Comparison of ENCODE assay signal across 11 cellular contexts in the genomic region with DNA sequence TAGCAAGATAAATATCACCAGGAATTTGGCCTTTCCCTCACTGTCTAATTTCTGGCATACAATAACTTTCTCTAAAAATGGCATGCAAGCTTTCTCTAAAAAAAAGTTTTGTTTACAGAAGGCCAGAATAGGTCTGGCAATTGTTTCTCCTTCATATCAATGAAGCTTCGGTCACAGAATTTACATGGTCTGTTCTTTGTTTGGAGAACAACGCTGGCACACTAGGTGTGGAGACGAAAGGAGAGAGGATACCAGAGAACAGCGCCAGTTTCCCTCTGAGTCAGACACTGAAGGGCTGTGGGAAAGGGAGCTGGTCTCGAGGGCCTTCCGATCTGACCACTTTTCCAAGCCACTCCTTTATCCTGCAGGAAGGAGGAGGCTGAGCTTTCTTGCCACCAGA.
A peak's percentile ranks its signal among the peaks of the same experiment; 100 is the strongest.
DNase-seq lines count a peak whose midpoint lies in the region; ATAC-seq, FAIRE-seq and TF ChIP-seq lines count a peak whose summit lies in the region.
"Had no signal": no experiment of that assay in that cellular context is flagged by ENCODE, and none has a peak within 500 bp of the region (broad histone marks: within the 10 kb centered on the region; RNA-seq: fewer than 3 reads in every experiment).

No MANE protein-coding gene starts in this region.

- no peaks in the 10 kb centered on the region for H3K36me3 ChIP-seq in H1 (ENCODE audit: control insufficient read depth in 2 of 4, insufficient read depth in 4 of 4, low read length in 3 of 4)
- no peaks in the 10 kb centered on the region for H3K36me3 ChIP-seq in mesodermal cell (ENCODE audit: control insufficient read depth, insufficient read depth, low read length)
- no peaks in the 10 kb centered on the region for H3K36me3 ChIP-seq in aorta (ENCODE audit: control insufficient read depth in 1 of 2, insufficient read depth in 2 of 2, low read length in 1 of 2)

- CTCF ChIA-PET in H1 (lab: Charles Lee; ENCODE audit: partially characterized antibody): interaction anchor here (0.7 to 0.9 kb wide), 2 partner anchors 30 to 384 kb away, joined by 3 read pairs; no protein-coding TSS in a partner anchor

- TF ChIP-seq POLR2A in H1 (IDR thresholded peaks at IDR 0.05; ENCODE audit: control extremely low read depth in 1 of 2, low read depth in 2 of 2, low read length in 2 of 2): no peak

- no peak overlapping the region for H3K4me3 ChIP-seq in H1 (ENCODE audit: extremely low read depth in 1 of 4, insufficient read depth in 2 of 4, low read depth in 3 of 4, low read length in 4 of 4)
- no peak overlapping the region for H3K4me3 ChIP-seq in mesodermal cell (ENCODE audit: extremely low read depth, insufficient read depth, low read length, poor library complexity, severe bottlenecking)
- H3K4me3 ChIP-seq in aorta (ENCODE audit: low read length in 2 of 2): no peak overlapping the region
- no peak overlapping the region for H3K4me3 ChIP-seq in coronary artery

- H2BK5ac ChIP-seq in H1 (ENCODE audit: low read depth, low read length): no peak overlapping the region

- no peak for TF ChIP-seq RAD21 in H1 (IDR thresholded peaks at IDR 0.05 in 1 of 2, conservative IDR thresholded peaks at IDR 0.05 in 1 of 2; ENCODE audit: low read depth in 2 of 2, low read length in 2 of 2)

- H3K9me3 ChIP-seq in H1 (ENCODE audit: insufficient read depth in 2 of 2, low read depth in 1 of 2, low read length in 1 of 2) (peaks cover 0 to 3% of the 10 kb centered on the region in 2 experiments; a peak in 2 of 4 replicates), mesodermal cell (ENCODE audit: control insufficient read depth, low read length) (peaks cover 9% of the 10 kb centered on the region), aorta (ENCODE audit: control insufficient read depth, low read length) (no peaks in the 10 kb centered on the region)

- POLR2A ChIA-PET in H1 (lab: Charles Lee; ENCODE audit: partially characterized antibody): no interaction called here

- no peak overlapping the region for H3K18ac ChIP-seq in H1 (ENCODE audit: extremely low read depth, low read length)

- intact Hi-C loops in Right ventricle myocardium inferior (cut with DNase I) (loop anchor here (5.0 kb wide), 2 partner anchors 45 to 60 kb away; a partner anchor contains a TSS), cardiac septum (cut with DNase I) (loop anchor here (5.0 kb wide), 2 partner anchors 35 to 60 kb away; a partner anchor contains a TSS), aorta (cut with DNase I) (no loop called here)

- no peak overlapping the region for H4K91ac ChIP-seq in H1 (replicated peaks; ENCODE audit: insufficient read length, low read length)

- no peak overlapping the region for H2BK15ac ChIP-seq in H1 (ENCODE audit: low read length)

- H3K4me2 ChIP-seq in H1 (ENCODE audit: insufficient read depth in 1 of 2, low read depth in 2 of 2, low read length in 2 of 2): no peak overlapping the region

- H3K27me3 ChIP-seq in H1 (replicated peaks in 1 of 4; ENCODE audit: control insufficient read depth in 3 of 4, extremely low read depth in 1 of 4, insufficient read depth in 3 of 4, low read length in 3 of 4): no peaks in the 10 kb centered on the region
- no peaks in the 10 kb centered on the region for H3K27me3 ChIP-seq in aorta (ENCODE audit: control insufficient read depth in 1 of 2, insufficient read depth in 2 of 2, low read length in 1 of 2)

- DNase-seq in Right ventricle myocardium inferior (ENCODE audit: missing footprints): no peak
- DNase-seq in cardiac septum (ENCODE audit: low spot score): no peak
- no peak for DNase-seq in H1 (ENCODE audit: low read depth in 1 of 2, low spot score in 2 of 2)
- peak in 1 of 2 donors; percentile 52 for DNase-seq in aorta
- no peak for DNase-seq in NCI-H1417 treated with DMSO at 0.1 percent for 48 hours (lab: John Stamatoyannopoulos, UW)
- DNase-seq in CD1c-positive myeloid dendritic cell (ENCODE audit: extremely low spot score): no peak
- no peak for DNase-seq in coronary artery (ENCODE audit: low spot score)
- DNase-seq: AML-193 had no signal

- H3K27ac ChIP-seq in H1 (ENCODE audit: low read depth, low read length) (no peak overlapping the region), mesodermal cell (ENCODE audit: low read depth, low read length, severe bottlenecking) (peak overlapping the region; percentile 84), aorta (ENCODE audit: low read depth in 1 of 2, low read length in 2 of 2) (no peak overlapping the region), coronary artery (no peak overlapping the region)
- H3K27ac ChIP-seq: HL-60 had no signal

- H3K9ac ChIP-seq in H1 (replicated peaks in 1 of 4; ENCODE audit: extremely low read depth in 1 of 4, low read depth in 3 of 4, low read length in 3 of 4): no peak overlapping the region

- H4K20me1 ChIP-seq in H1 (replicated peaks in 1 of 2; ENCODE audit: control insufficient read depth in 1 of 2, insufficient read depth in 2 of 2, low read length in 2 of 2): no peaks in the 10 kb centered on the region

- no peak for TF ChIP-seq CTCF in H1 (IDR thresholded peaks at IDR 0.05; ENCODE audit: control extremely low read depth in 1 of 3, insufficient read depth in 1 of 3, low read depth in 1 of 3, low read length in 3 of 3)
- TF ChIP-seq CTCF in coronary artery (IDR thresholded peaks at IDR 0.05): no peak

- H4K8ac ChIP-seq in H1 (ENCODE audit: extremely low read depth, insufficient read depth, low read length): no peak overlapping the region

- no peak overlapping the region for H3K4ac ChIP-seq in H1 (replicated peaks; ENCODE audit: insufficient read length, low read depth, low read length)

- no peak overlapping the region for H2BK12ac ChIP-seq in H1 (ENCODE audit: low read depth, low read length)

- no peaks in the 10 kb centered on the region for H3K79me2 ChIP-seq in H1 (ENCODE audit: control insufficient read depth in 1 of 2, insufficient read depth in 2 of 2, low read length in 2 of 2)

- H3K4me1 ChIP-seq in H1 (replicated peaks in 1 of 4; ENCODE audit: control insufficient read depth in 3 of 4, insufficient read depth in 4 of 4, low read length in 3 of 4) (no peaks in the 10 kb centered on the region), mesodermal cell (ENCODE audit: control insufficient read depth, insufficient read depth, low read length, poor library complexity, severe bottlenecking) (peaks cover 29% of the 10 kb centered on the region), aorta (ENCODE audit: control insufficient read depth in 1 of 2, insufficient read depth in 2 of 2, low read length in 2 of 2) (peaks cover 0 to 2% of the 10 kb centered on the region in 2 donors)

- H3K79me1 ChIP-seq in H1 (ENCODE audit: low read depth, low read length): no peaks in the 10 kb centered on the region

- no peak for TF ChIP-seq EP300 in H1 (IDR thresholded peaks at IDR 0.05; ENCODE audit: borderline replicate concordance in 1 of 2, low read depth in 2 of 2, low read length in 2 of 2)

- H4K5ac ChIP-seq in H1 (ENCODE audit: insufficient read length, low read depth, low read length): no peak overlapping the region

- 64% methylated on average over 6 of the region's 6 CpGs; no CpG with 5 or more reads in 1 of the 2 experiments for WGBS in H1 (ENCODE audit: extremely low coverage in 1 of 2, insufficient coverage in 1 of 2, insufficient read length in 1 of 2, insufficient replicate concordance in 2 of 2, low coverage in 1 of 2, low lambda C conversion rate in 2 of 2, missing lambda C conversion rate in 1 of 2), 2 experiments
- 57 to 70% methylated on average over 2 to 6 of the region's 6 CpGs for WGBS in mesodermal cell (ENCODE audit: insufficient coverage in 2 of 2), 2 experiments
- 1 to 7% methylated on average over 6 of the region's 6 CpGs for WGBS in aorta, 2 donors

- ATAC-seq in Right ventricle myocardium inferior: peak; percentile 50
- peak; percentile 81 for ATAC-seq in aorta (ENCODE audit: low FRiP score)
- ATAC-seq: activated naive CD4-positive, alpha-beta T cell treated with anti-CD3 and anti-CD28 coated beads, Interleukin-2, amount 50 U/mL, for 72 hours had no signal

- no peak overlapping the region for H3K14ac ChIP-seq in H1 (ENCODE audit: insufficient read length)

- no peak overlapping the region for H2AK5ac ChIP-seq in H1 (ENCODE audit: low read depth, low read length)

- H3K23ac ChIP-seq in H1 (ENCODE audit: insufficient read length): no peak overlapping the region

- no peak overlapping the region for H3K56ac ChIP-seq in H1 (replicated peaks; ENCODE audit: insufficient read length, low read depth, low read length)

- no peak for FAIRE-seq in H1 (lab: Jason Lieb, UNC)

- H3K23me2 ChIP-seq in H1 (ENCODE audit: low read depth, low read length): no peaks in the 10 kb centered on the region

- H2BK20ac ChIP-seq in H1 (ENCODE audit: low read length): no peak overlapping the region

- H2AFZ ChIP-seq in H1 (ENCODE audit: low read length): peak overlapping the region; percentile 82; the same call in 1 of the 2 replicates

- no peak overlapping the region for H2BK120ac ChIP-seq in H1 (replicated peaks; ENCODE audit: low read depth, low read length)

TF ChIP-seq in H1, 55 proteins besides CTCF, POLR2A, EP300 and RAD21:
- TF ChIP-seq RNF2 (IDR thresholded peaks at IDR 0.05; ENCODE audit: borderline replicate concordance, low read depth, low read length, missing control alignments, poor library complexity, severe bottlenecking) (no peak), BRCA1 (IDR thresholded peaks at IDR 0.05; ENCODE audit: low read depth, low read length) (no peak), RFX5 (IDR thresholded peaks at IDR 0.05; ENCODE audit: borderline replicate concordance, low read depth, low read length) (no peak), JUND (IDR thresholded peaks at IDR 0.05; ENCODE audit: low read length) (no peak), SRF (IDR thresholded peaks at IDR 0.05; ENCODE audit: low read depth, low read length) (no peak), SP1 (IDR thresholded peaks at IDR 0.05; ENCODE audit: low read depth, low read length) (no peak), NANOG (IDR thresholded peaks at IDR 0.05; ENCODE audit: insufficient read depth, low read depth, low read length, poor library complexity, severe bottlenecking) (no peak)

Comparison
In these comparisons a context has a peak if more than half of its experiments do, and no peak if none do; other contexts are left out.
1. intact Hi-C loops: an anchor here in Right ventricle myocardium inferior (5.0 kb wide) and cardiac septum (5.0 kb wide); none called in aorta.